ENCODE assay signal across 1 cellular context in the genomic region with DNA sequence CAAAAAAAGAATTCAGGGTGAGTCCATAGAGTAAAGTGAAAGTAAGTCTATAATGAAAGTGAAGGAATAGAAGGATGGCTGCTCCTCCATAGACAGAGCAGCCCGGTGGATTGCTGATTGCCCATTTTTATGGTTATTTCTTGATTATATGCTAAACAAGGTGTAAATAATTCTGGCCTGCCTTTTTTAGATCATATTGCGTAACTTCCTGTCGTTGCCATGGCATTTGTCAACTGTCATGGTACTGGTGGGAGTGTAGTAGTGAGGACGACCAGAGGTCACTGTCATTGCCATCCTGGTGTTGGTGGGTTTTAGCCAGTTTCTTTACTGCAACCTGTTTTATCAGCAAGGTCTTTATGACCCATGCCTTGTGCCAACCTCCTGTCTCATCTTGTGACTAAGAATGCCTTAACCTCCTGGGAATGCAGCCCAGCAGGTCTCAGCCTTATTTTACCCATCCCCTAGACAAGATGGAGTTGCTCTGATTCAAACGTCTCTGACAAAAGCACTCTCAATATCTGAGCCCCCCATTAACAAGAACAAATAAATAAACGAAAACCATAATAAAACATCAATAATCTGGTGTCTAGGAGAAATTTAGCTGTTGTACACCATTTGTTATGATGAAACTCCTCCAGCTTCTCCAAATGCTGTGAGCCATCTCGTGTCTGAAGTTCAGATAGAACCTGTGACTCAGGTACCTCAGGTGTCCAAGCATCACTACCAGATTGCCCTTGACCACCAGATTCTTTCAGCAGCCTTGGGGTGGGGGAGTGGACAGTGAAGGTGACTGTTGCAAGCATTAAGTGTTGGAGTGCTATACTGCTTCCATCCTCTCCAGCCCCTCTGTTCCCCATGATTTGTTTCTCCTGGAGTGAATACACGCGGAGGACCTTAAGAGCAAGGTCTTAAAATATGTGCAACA.
A peak's percentile ranks its signal among the peaks of the same experiment; 100 is the strongest.
TF ChIP-seq lines count a peak whose summit lies in the region.

No MANE protein-coding gene starts in this region.

TF ChIP-seq in H1, 55 proteins besides CTCF, POLR2A, EP300 and RAD21:
- no peak for TF ChIP-seq SP1 (IDR thresholded peaks at IDR 0.05; ENCODE audit: low read depth, low read length)
- TF ChIP-seq YY1 (IDR thresholded peaks at IDR 0.05; ENCODE audit: low read depth, low read length) = no peak
- TF ChIP-seq SRF (IDR thresholded peaks at IDR 0.05; ENCODE audit: low read depth, low read length) = no peak
- TF ChIP-seq CEBPB (IDR thresholded peaks at IDR 0.05; ENCODE audit: low read depth, low read length) = peak; percentile 88; the same call in 1 of the 2 replicates
- no peak for TF ChIP-seq KDM1A (IDR thresholded peaks at IDR 0.05; ENCODE audit: borderline replicate concordance, low read length)
